Comparison of ENCODE assay signal across 18 cellular contexts in the genomic region with DNA sequence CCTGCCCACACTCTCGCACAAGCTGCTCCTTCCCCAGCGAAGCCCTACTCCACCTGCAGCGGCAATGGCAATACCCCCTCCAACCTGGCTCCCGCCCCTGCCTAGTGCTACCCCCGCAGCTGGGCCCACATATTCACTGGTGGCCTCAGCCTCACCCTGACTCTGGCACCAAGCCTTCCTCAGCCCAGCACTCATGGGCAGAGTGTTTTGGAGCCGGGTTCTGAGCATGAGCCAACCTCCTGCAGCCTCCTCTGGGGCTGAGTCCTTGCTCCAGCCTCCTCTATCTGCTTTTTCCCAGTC. TPM values are rescaled to one million over a fixed set of nuclear protein-coding genes. Genes with fewer than 3 reads are reported as not detected.
DNase-seq lines count a peak whose midpoint lies in the region; TF ChIP-seq lines count a peak whose summit lies in the region.
"Had no signal": no experiment of that assay in that cellular context is flagged by ENCODE, and none has a peak within 500 bp of the region (broad histone marks: within the 10 kb centered on the region; RNA-seq: fewer than 3 reads in every experiment).

No MANE protein-coding gene starts in this region.

- DNase-seq in NCI-H446 (lab: John Stamatoyannopoulos, UW), result peak; percentile 72 to 77
- no peak for DNase-seq in right atrium auricular region (ENCODE audit: low spot score)
- DNase-seq in spleen, result no peak
- DNase-seq in NCI-H2081 (lab: John Stamatoyannopoulos, UW), result no peak
- DNase-seq in NCI-H524 (lab: John Stamatoyannopoulos, UW), result no peak
- no peak for DNase-seq in endodermal cell
- no peak for DNase-seq in NK-92 treated with Interleukin-12 subunit alpha and Interleukin-12 subunit beta, amount 100 ng/mL, for 24 hours (lab: John Stamatoyannopoulos, UW)
- DNase-seq: activated CD4-positive, alpha-beta T cell treated with anti-CD3 and anti-CD28 coated beads, Interleukin-2, amount 50 U/mL, for 1 hour; foreskin melanocyte; NCI-H1105; NCI-H2081 treated with DMSO at 0.1 percent for 48 hours; NCI-H526; SHP77; stimulated activated naive CD4-positive, alpha-beta T cell had no signal

- 62 to 86% (median 77%) methylated on average over 6 of the region's 6 CpGs for WGBS in spleen, 5 donors
- 88 to 93% methylated on average over 3 to 6 of the region's 6 CpGs for WGBS in endodermal cell (ENCODE audit: insufficient coverage in 1 of 2, insufficient read length in 1 of 2), 2 experiments

- H3K9me3 ChIP-seq in right atrium auricular region (no peaks in the 10 kb centered on the region), spleen (no peaks in the 10 kb centered on the region), endodermal cell (ENCODE audit: control insufficient read depth, low read length) (no peaks in the 10 kb centered on the region)
- H3K9me3 ChIP-seq: ascending aorta; BLaER1 treated with 17β-estradiol and CSF1 and Interleukin-3, amounts not matched to agents 10 nM and 100 nM; neutrophil had no signal

- TF ChIP-seq CTCF in right atrium auricular region (IDR thresholded peaks at IDR 0.05) (no peak), spleen (IDR thresholded peaks at IDR 0.05 in 8 of 11, conservative IDR thresholded peaks at IDR 0.05 in 3 of 11) (no peak), endodermal cell (conservative IDR thresholded peaks at IDR 0.05) (no peak)

- peak overlapping the region; percentile 67 for H3K27ac Mint-ChIP-seq in dendritic cell treated with granulocyte-macrophage colony-stimulating factor and Interleukin-4, amounts not matched to agents 40 ng/mL and 50 ng/mL, for 4 days
- H3K27ac Mint-ChIP-seq in endodermal cell, result no peak overlapping the region

- H3K4me3 ChIP-seq in right atrium auricular region, result no peak overlapping the region
- no peak overlapping the region for H3K4me3 ChIP-seq in spleen
- H3K4me3 ChIP-seq in endodermal cell (ENCODE audit: low read length), result no peak overlapping the region
- H3K4me3 ChIP-seq: ascending aorta; BLaER1 treated with 17β-estradiol and CSF1 and Interleukin-3, amounts not matched to agents 10 nM and 100 nM had no signal

- H3K27me3 Mint-ChIP-seq in dendritic cell treated with granulocyte-macrophage colony-stimulating factor and Interleukin-4, amounts not matched to agents 40 ng/mL and 50 ng/mL, for 4 days, result peaks cover 89% of the 10 kb centered on the region
- peaks cover 2% of the 10 kb centered on the region for H3K27me3 Mint-ChIP-seq in endodermal cell (ENCODE audit: insufficient read depth)

- no peaks in the 10 kb centered on the region for H3K9me3 Mint-ChIP-seq in dendritic cell treated with granulocyte-macrophage colony-stimulating factor and Interleukin-4, amounts not matched to agents 40 ng/mL and 50 ng/mL, for 4 days
- no peaks in the 10 kb centered on the region for H3K9me3 Mint-ChIP-seq in endodermal cell

- H3K4me1 Mint-ChIP-seq in dendritic cell treated with granulocyte-macrophage colony-stimulating factor and Interleukin-4, amounts not matched to agents 40 ng/mL and 50 ng/mL, for 4 days (ENCODE audit: low read depth), result peaks cover 27% of the 10 kb centered on the region
- peaks cover 1% of the 10 kb centered on the region for H3K4me1 Mint-ChIP-seq in endodermal cell

- H3K36me3 ChIP-seq in right atrium auricular region, result no peaks in the 10 kb centered on the region
- peaks cover 0 to 20% (median 0%) of the 10 kb centered on the region in 6 donors for H3K36me3 ChIP-seq in spleen
- H3K36me3 ChIP-seq in endodermal cell (ENCODE audit: control insufficient read depth, insufficient read depth, low read length), result no peaks in the 10 kb centered on the region
- H3K36me3 ChIP-seq: ascending aorta; BLaER1 treated with 17β-estradiol and CSF1 and Interleukin-3, amounts not matched to agents 10 nM and 100 nM; neutrophil had no signal

- intact Hi-C loops in dendritic cell treated with granulocyte-macrophage colony-stimulating factor and Interleukin-4, amounts not matched to agents 40 ng/mL and 50 ng/mL, for 4 days (cut with micrococcal nuclease), result no loop called here
- intact Hi-C loops in spleen (cut with DNase I; ENCODE audit: low total_unique reads), result no loop called here

- H3K36me3 Mint-ChIP-seq in dendritic cell treated with granulocyte-macrophage colony-stimulating factor and Interleukin-4, amounts not matched to agents 40 ng/mL and 50 ng/mL, for 4 days (ENCODE audit: low read depth), result no peaks in the 10 kb centered on the region
- H3K36me3 Mint-ChIP-seq in endodermal cell (ENCODE audit: low read depth), result no peaks in the 10 kb centered on the region

- H3K4me3 Mint-ChIP-seq in dendritic cell treated with granulocyte-macrophage colony-stimulating factor and Interleukin-4, amounts not matched to agents 40 ng/mL and 50 ng/mL, for 4 days, result no peak overlapping the region
- H3K4me3 Mint-ChIP-seq in endodermal cell, result no peak overlapping the region

- H3K4me1 ChIP-seq in right atrium auricular region (peaks cover 0 to 76% of the 10 kb centered on the region in 2 donors), spleen (peaks cover 34 to 92% (median 66%) of the 10 kb centered on the region in 6 donors), endodermal cell (ENCODE audit: control insufficient read depth, insufficient read depth, low read length) (no peaks in the 10 kb centered on the region)

- no peaks in the 10 kb centered on the region for H3K27me3 ChIP-seq in right atrium auricular region
- no peaks in the 10 kb centered on the region for H3K27me3 ChIP-seq in spleen (replicated peaks in 1 of 7)
- no peaks in the 10 kb centered on the region for H3K27me3 ChIP-seq in endodermal cell (ENCODE audit: control insufficient read depth, insufficient read depth, low read length, poor library complexity, severe bottlenecking)
- H3K27me3 ChIP-seq: ascending aorta; BLaER1 treated with 17β-estradiol and CSF1 and Interleukin-3, amounts not matched to agents 10 nM and 100 nM had no signal

- H3K9ac ChIP-seq in endodermal cell (ENCODE audit: extremely low read depth, low read length, poor library complexity, severe bottlenecking), result no peak overlapping the region
- H3K9ac ChIP-seq: BLaER1 treated with 17β-estradiol and CSF1 and Interleukin-3, amounts not matched to agents 10 nM and 100 nM had no signal

- TF ChIP-seq POLR2A in spleen (IDR thresholded peaks at IDR 0.05), result no peak

- H3K27ac ChIP-seq in right atrium auricular region (peak overlapping the region; percentile 84 to 85), spleen (peak overlapping the region; percentile 63 to 87 (median 81)), endodermal cell (ENCODE audit: low read depth, low read length) (no peak overlapping the region)
- H3K27ac ChIP-seq: neutrophil had no signal

RNA-seq across cellular contexts. Expression of gene PDE2A, which starts 47.6 kb away (rescaled TPM):
- total RNA-seq in right atrium auricular region (10 to 100 TPM; 23.1 to 34.2 TPM), spleen (100 to 1,000 TPM; 244 to 584 (median 346) TPM), endodermal cell (10 to 100 TPM in 1 of 2 donors, 1 to 10 TPM in 1; 3.7 to 13.3 TPM)
- 100 to 1,000 TPM in 1 of 3 donors, 10 to 100 TPM in 2; 58.2 to 158 (median 72.8) TPM for polyA plus RNA-seq in spleen
- polyA plus RNA-seq in endodermal cell (2013, experiment 1 of 2), result 8.9 TPM
- polyA plus RNA-seq in endodermal cell (2013, experiment 2 of 2), result 7.1 TPM

Comparison
In these comparisons a context has a peak if more than half of its experiments do, and no peak if none do; other contexts are left out.
1. DNase-seq: peak in NCI-H446 (2 of 2); none in right atrium auricular region (single experiment), spleen (single experiment), NCI-H2081 (0 of 2), NCI-H524 (0 of 2), endodermal cell (single experiment) and NK-92 treated with Interleukin-12 subunit alpha and Interleukin-12 subunit beta, amount 100 ng/mL, for 24 hours (single experiment).
2. RNA of gene PDE2A, which starts 47.6 kb away (total RNA-seq): 244 to 584 TPM in spleen; 23.1 to 34.2 TPM in right atrium auricular region and 3.7 to 13.3 TPM in endodermal cell; every median in the first group is over 4 times any median in the second.